ENCODE assay signal across 21 cellular contexts in the genomic region with DNA sequence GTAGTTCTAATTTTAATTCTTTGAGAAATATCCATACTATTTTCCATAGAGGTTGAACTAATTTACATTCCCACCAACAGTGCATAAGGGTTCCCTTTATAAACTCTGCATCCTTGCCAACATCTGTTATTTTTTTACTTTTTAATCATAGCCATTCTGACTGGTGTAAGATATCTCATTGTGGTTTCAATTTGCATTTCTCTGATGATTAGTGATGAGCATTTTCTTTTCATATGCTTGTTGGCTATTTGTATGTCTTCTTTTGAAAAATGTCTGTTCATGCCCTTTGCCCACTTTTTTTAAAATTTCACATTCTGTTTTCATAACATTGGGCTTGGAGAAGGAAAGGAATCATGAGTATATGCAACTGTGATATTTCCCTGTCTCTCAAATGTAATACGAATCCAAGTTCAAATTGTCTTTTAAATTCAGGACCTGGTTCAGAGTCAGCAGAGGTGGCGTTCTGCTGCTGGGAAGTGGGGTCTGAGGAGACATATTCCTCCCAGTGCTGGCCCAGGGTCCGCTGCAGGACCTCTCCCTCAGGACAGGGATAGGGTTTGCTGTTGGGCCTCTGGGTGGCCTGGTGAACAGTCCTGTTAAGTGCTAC.
DNase-seq lines count a peak whose midpoint lies in the region; ATAC-seq and TF ChIP-seq lines count a peak whose summit lies in the region.
"Had no signal": no experiment of that assay in that cellular context is flagged by ENCODE, and none has a peak within 500 bp of the region (broad histone marks: within the 10 kb centered on the region; RNA-seq: fewer than 3 reads in every experiment).

No MANE protein-coding gene starts in this region.

- DNase-seq in mesenchymal stem cell: no peak
- DNase-seq in left lung: no peak
- no peak for DNase-seq in NCI-H2081 (lab: John Stamatoyannopoulos, UW)
- no peak for DNase-seq in pons (ENCODE audit: low spot score)
- DNase-seq in UCSD-AML1 (lab: John Stamatoyannopoulos, UW; ENCODE audit: unreplicated experiment): no peak
- DNase-seq: activated CD4-positive, alpha-beta T cell treated with anti-CD3 and anti-CD28 coated beads, Interleukin-2, amount 50 U/mL, for 1 hour; activated T-cell treated with anti-CD3 and anti-CD28 coated beads for 4 hours; AML-193; cortex of kidney; glutamatergic neuron; HCEC 1CT; naive thymus-derived CD4-positive, alpha-beta T cell; NCI-H446; SJCRH30; spleen; T-helper 9 cell; tibial artery had no signal

- no peak overlapping the region for H3K23ac ChIP-seq in mesenchymal stem cell (ENCODE audit: low read length in 2 of 2)

- no peak overlapping the region for H2BK120ac ChIP-seq in mesenchymal stem cell (ENCODE audit: low read depth, low read length)

- H3K9ac ChIP-seq in mesenchymal stem cell (ENCODE audit: low read length): no peak overlapping the region

- TF ChIP-seq CTCF in left lung (IDR thresholded peaks at IDR 0.05): no peak

- H3K14ac ChIP-seq in mesenchymal stem cell (ENCODE audit: low read length in 2 of 2): no peak overlapping the region

- H3K9me3 ChIP-seq in mesenchymal stem cell (ENCODE audit: control insufficient read depth, low read length) (no peaks in the 10 kb centered on the region), left lung (no peaks in the 10 kb centered on the region)
- H3K9me3 ChIP-seq: SJCRH30, spleen, tibial artery had no signal

- H4K91ac ChIP-seq in mesenchymal stem cell (ENCODE audit: low read length): no peak overlapping the region

- H3K79me1 ChIP-seq in mesenchymal stem cell (replicated peaks; ENCODE audit: low read length, poor library complexity, severe bottlenecking): peaks cover 2% of the 10 kb centered on the region

- no peak overlapping the region for H2BK12ac ChIP-seq in mesenchymal stem cell (ENCODE audit: low read length in 2 of 2)

- H2BK5ac ChIP-seq in mesenchymal stem cell (ENCODE audit: low read depth, low read length, poor library complexity, severe bottlenecking): no peak overlapping the region

- no peak overlapping the region for H3K4ac ChIP-seq in mesenchymal stem cell (ENCODE audit: low read depth in 1 of 2, low read length in 2 of 2)

- H3K27me3 ChIP-seq in mesenchymal stem cell (ENCODE audit: control insufficient read depth in 1 of 2, insufficient read depth in 1 of 2, low read length in 2 of 2) (no peaks in the 10 kb centered on the region), left lung (no peaks in the 10 kb centered on the region)
- H3K27me3 ChIP-seq: SJCRH30, spleen, tibial artery had no signal

- WGBS in mesenchymal stem cell: 92% methylated on average over 3 of the region's 3 CpGs

- H2AFZ ChIP-seq in mesenchymal stem cell (ENCODE audit: low read depth, low read length): no peak overlapping the region

- no peaks in the 10 kb centered on the region for H3K36me3 ChIP-seq in mesenchymal stem cell (ENCODE audit: control insufficient read depth in 1 of 2, insufficient read depth in 2 of 2, low read depth in 1 of 2, low read length in 2 of 2)
- no peaks in the 10 kb centered on the region for H3K36me3 ChIP-seq in left lung
- H3K36me3 ChIP-seq: SJCRH30, spleen, tibial artery had no signal

- peak overlapping the region; percentile 16 for H3K4me2 ChIP-seq in mesenchymal stem cell (ENCODE audit: low read length, poor library complexity, severe bottlenecking)

- no peak overlapping the region for H3K18ac ChIP-seq in mesenchymal stem cell (ENCODE audit: low read depth in 1 of 2, low read length in 2 of 2)

- H4K8ac ChIP-seq in mesenchymal stem cell (ENCODE audit: low read length): no peak overlapping the region

- H3K27ac ChIP-seq in mesenchymal stem cell (ENCODE audit: low read length, poor library complexity, severe bottlenecking) (no peak overlapping the region), left lung (no peak overlapping the region)
- H3K27ac ChIP-seq: SJCRH30 had no signal

- no peak overlapping the region for H2AK5ac ChIP-seq in mesenchymal stem cell (ENCODE audit: low read length, severe bottlenecking)

- ATAC-seq in GM18868 (IDR thresholded peaks at IDR 0.05; ENCODE audit: unreplicated experiment): peak; percentile 13
- ATAC-seq in GM21723 (IDR thresholded peaks at IDR 0.05; ENCODE audit: unreplicated experiment): peak; percentile 18
- peak; percentile 32 for ATAC-seq in HG03439 (IDR thresholded peaks at IDR 0.05; ENCODE audit: unreplicated experiment)
- ATAC-seq in left lung: no peak
- ATAC-seq: naive thymus-derived CD4-positive, alpha-beta T cell had no signal

- intact Hi-C loops in left lung (cut with DNase I): no loop called here

- H3K4me1 ChIP-seq in mesenchymal stem cell (ENCODE audit: control insufficient read depth, insufficient read depth, low read depth, low read length) (peaks cover 2% of the 10 kb centered on the region), left lung (no peaks in the 10 kb centered on the region)
- H3K4me1 ChIP-seq: SJCRH30, spleen had no signal

- H3K4me3 ChIP-seq in mesenchymal stem cell (ENCODE audit: insufficient read depth in 1 of 2, low read depth in 1 of 2, low read length in 2 of 2): no peak overlapping the region
- H3K4me3 ChIP-seq in left lung: no peak overlapping the region
- H3K4me3 ChIP-seq: lung, SJCRH30, spleen, tibial artery had no signal

- H2BK15ac ChIP-seq in mesenchymal stem cell (ENCODE audit: low read depth, poor library complexity, severe bottlenecking): no peak overlapping the region
